ENCODE assay signal across 8 cellular contexts in genomic region chr7:49773082-49773938, GRCh38. TPM values are rescaled to one million over a fixed set of nuclear protein-coding genes. Genes with fewer than 3 reads are reported as not detected.
DNase-seq lines count a peak whose midpoint lies in the region; ATAC-seq, FAIRE-seq and TF ChIP-seq lines count a peak whose summit lies in the region.
"Had no signal": no experiment of that assay in that cellular context is flagged by ENCODE, and none has a peak within 500 bp of the region (broad histone marks: within the 10 kb centered on the region; RNA-seq: fewer than 3 reads in every experiment).

Gene VWC2 (plus strand): TSS chr7:49773638. CDS start chr7:49775436, 1,798 bp downstream.

- H3K9me1 ChIP-seq in keratinocyte (ENCODE audit: control insufficient read depth, extremely low read depth, insufficient read depth, low read length) = no peaks in the 10 kb centered on the region

- no peaks in the 10 kb centered on the region for H3K79me2 ChIP-seq in keratinocyte (ENCODE audit: control insufficient read depth, insufficient read depth, low read length)

- TF ChIP-seq POLR2A in stomach (IDR thresholded peaks at IDR 0.05) = no peak

- intact Hi-C loops in ascending aorta (cut with DNase I) = no loop called here
- intact Hi-C loops in stomach (cut with DNase I; ENCODE audit: low total_unique reads) = no loop called here

- H3K36me3 ChIP-seq in H7 (replicated peaks; ENCODE audit: control insufficient read depth, insufficient read depth, low read length) = no peaks in the 10 kb centered on the region
- no peaks in the 10 kb centered on the region for H3K36me3 ChIP-seq in ascending aorta
- H3K36me3 ChIP-seq in keratinocyte (ENCODE audit: control insufficient read depth in 2 of 2, extremely low read depth in 1 of 2, insufficient read depth in 2 of 2, low read length in 2 of 2) = no peaks in the 10 kb centered on the region
- no peaks in the 10 kb centered on the region for H3K36me3 ChIP-seq in stomach

- peak within 1 kb of the TSS; percentile 27 for H3K4me2 ChIP-seq in keratinocyte (ENCODE audit: control insufficient read depth, extremely low read depth, insufficient read depth, low read depth, low read length)

- H3K27me3 ChIP-seq in H7 (ENCODE audit: control insufficient read depth, insufficient read depth, low read length) = peaks cover 62% of the 10 kb centered on the region
- peaks cover 8% of the 10 kb centered on the region for H3K27me3 ChIP-seq in ascending aorta
- peaks cover 58% of the 10 kb centered on the region for H3K27me3 ChIP-seq in keratinocyte (ENCODE audit: control insufficient read depth, extremely low read depth, insufficient read depth, low read length)
- H3K27me3 ChIP-seq in stomach = peaks cover 7 to 64% (median 29%) of the 10 kb centered on the region in 3 donors

- DNase-seq in H7 (peak; percentile 84), ascending aorta (ENCODE audit: low spot score in 2 of 2) (no peak), keratinocyte (ENCODE audit: low read depth, low spot score) (no peak), stomach (no peak), germinal center (ENCODE audit: low spot score) (no peak), MV-4-11 (lab: John Stamatoyannopoulos, UW) (no peak)
- DNase-seq: activated CD4-positive, alpha-beta T cell treated with anti-CD3 and anti-CD28 coated beads, Interleukin-2, amount 50 U/mL, for 48 hours had no signal

- peak within 1 kb of the TSS; percentile 56 for H3K4me3 ChIP-seq in H7 (ENCODE audit: insufficient read depth, low read depth, low read length)
- H3K4me3 ChIP-seq in ascending aorta = peak within 1 kb of the TSS; percentile 53 to 65
- no peak within 1 kb of the TSS for H3K4me3 ChIP-seq in keratinocyte (ENCODE audit: control insufficient read depth in 2 of 3, extremely low read depth in 1 of 3, insufficient read depth in 2 of 3, low read depth in 1 of 3, low read length in 3 of 3)
- H3K4me3 ChIP-seq in stomach = peak within 1 kb of the TSS; percentile 44 to 54 (median 52)

- H3K4me1 ChIP-seq in ascending aorta (peaks cover 16 to 18% of the 10 kb centered on the region in 2 donors), keratinocyte (ENCODE audit: control insufficient read depth, extremely low read depth, insufficient read depth, low read length) (no peaks in the 10 kb centered on the region), stomach (peaks cover 15 to 38% (median 29%) of the 10 kb centered on the region in 4 donors)

- no peak within 1 kb of the TSS for H3K9ac ChIP-seq in keratinocyte (ENCODE audit: control insufficient read depth, extremely low read depth, insufficient read depth, low read length)

- H2AFZ ChIP-seq in keratinocyte (ENCODE audit: control insufficient read depth, low read length) = no peak within 1 kb of the TSS

- TF ChIP-seq EP300 in stomach (IDR thresholded peaks at IDR 0.05) = no peak

- H3K9me3 ChIP-seq in ascending aorta (no peaks in the 10 kb centered on the region), keratinocyte (ENCODE audit: control insufficient read depth, low read depth, low read length) (no peaks in the 10 kb centered on the region), stomach (peaks cover 0 to 14% (median 0%) of the 10 kb centered on the region in 4 donors)

- H4K20me1 ChIP-seq in keratinocyte (ENCODE audit: control insufficient read depth, extremely low read depth, insufficient read depth, low read length) = no peaks in the 10 kb centered on the region

- TF ChIP-seq CTCF in ascending aorta (IDR thresholded peaks at IDR 0.05) = no peak
- no peak for TF ChIP-seq CTCF in keratinocyte (optimal IDR thresholded peaks at IDR 0.05 in 1 of 3, IDR thresholded peaks at IDR 0.05 in 1 of 3, conservative IDR thresholded peaks at IDR 0.05 in 1 of 3; ENCODE audit: extremely low read depth in 1 of 3, insufficient read depth in 2 of 3, low read length in 3 of 3)
- TF ChIP-seq CTCF in stomach (IDR thresholded peaks at IDR 0.05) = no peak

- no peak within 1 kb of the TSS for H3K27ac ChIP-seq in ascending aorta
- H3K27ac ChIP-seq in keratinocyte (ENCODE audit: control insufficient read depth, insufficient read depth, low read length) = no peak within 1 kb of the TSS
- H3K27ac ChIP-seq in stomach = peak within 1 kb of the TSS in 1 of 5 donors; percentile 70

- no peak for FAIRE-seq in keratinocyte (lab: Jason Lieb, UNC)

- no peak for ATAC-seq in HG03439 (IDR thresholded peaks at IDR 0.05; ENCODE audit: unreplicated experiment)

- 2 to 3% (median 3%) methylated on average over 46 to 81 of the region's 83 CpGs for WGBS in stomach, 5 donors

- dilution Hi-C loops in keratinocyte (cut with MboI; ENCODE audit: extremely low pct_ligation_motif_present, low sequenced_read_pairs) = no loop called here

RNA-seq across cellular contexts. Expression of gene VWC2, which starts in this region (rescaled TPM):
- 0.28 and 0.59 TPM in 2 replicates for total RNA-seq in H7 (2014; rRNA removed; shearing (Covaris generic))
- total RNA-seq in ascending aorta = not detected
- polyA plus RNA-seq in keratinocyte = not detected in 3 replicates
- not detected for polyA plus RNA-seq in keratinocyte (2011; ENCODE audit: low read depth)
- not detected in 2 replicates for polyA plus RNA-seq in keratinocyte (2011; cell fraction: cytosol; rRNA removed)
- not detected in 2 replicates for polyA plus RNA-seq in keratinocyte (2011; cell fraction: nucleus; rRNA removed)
- not detected in 2 replicates for polyA plus RNA-seq in keratinocyte (2012; ENCODE audit: low replicate concordance)
- polyA minus RNA-seq in keratinocyte = not detected in 3 replicates
- polyA minus RNA-seq in keratinocyte (2011; cell fraction: cytosol; rRNA and poly(A)+ RNA removed) = not detected
- not detected in 2 replicates for polyA minus RNA-seq in keratinocyte (2011; cell fraction: nucleus; rRNA and poly(A)+ RNA removed)
- total RNA-seq in stomach = under 1 TPM in 3 of 5 donors, not detected in 2; under 0.01 to 0.45 (median 0.18) TPM
- polyA plus RNA-seq in stomach = under 1 TPM in 1 of 3 donors, not detected in 2; 0.03 TPM

Comparison
In these comparisons a context has a peak if more than half of its experiments do, and no peak if none do; other contexts are left out.
1. Peak in DNase-seq and H3K4me3 ChIP-seq in H7; RNA of the gene not detected or under 1 TPM.
2. H3K4me3 ChIP-seq: peak in ascending aorta (2 of 2) and stomach (4 of 4); none in keratinocyte (0 of 3).